1 cellular context compared by ENCODE assay signal in the genomic region with DNA sequence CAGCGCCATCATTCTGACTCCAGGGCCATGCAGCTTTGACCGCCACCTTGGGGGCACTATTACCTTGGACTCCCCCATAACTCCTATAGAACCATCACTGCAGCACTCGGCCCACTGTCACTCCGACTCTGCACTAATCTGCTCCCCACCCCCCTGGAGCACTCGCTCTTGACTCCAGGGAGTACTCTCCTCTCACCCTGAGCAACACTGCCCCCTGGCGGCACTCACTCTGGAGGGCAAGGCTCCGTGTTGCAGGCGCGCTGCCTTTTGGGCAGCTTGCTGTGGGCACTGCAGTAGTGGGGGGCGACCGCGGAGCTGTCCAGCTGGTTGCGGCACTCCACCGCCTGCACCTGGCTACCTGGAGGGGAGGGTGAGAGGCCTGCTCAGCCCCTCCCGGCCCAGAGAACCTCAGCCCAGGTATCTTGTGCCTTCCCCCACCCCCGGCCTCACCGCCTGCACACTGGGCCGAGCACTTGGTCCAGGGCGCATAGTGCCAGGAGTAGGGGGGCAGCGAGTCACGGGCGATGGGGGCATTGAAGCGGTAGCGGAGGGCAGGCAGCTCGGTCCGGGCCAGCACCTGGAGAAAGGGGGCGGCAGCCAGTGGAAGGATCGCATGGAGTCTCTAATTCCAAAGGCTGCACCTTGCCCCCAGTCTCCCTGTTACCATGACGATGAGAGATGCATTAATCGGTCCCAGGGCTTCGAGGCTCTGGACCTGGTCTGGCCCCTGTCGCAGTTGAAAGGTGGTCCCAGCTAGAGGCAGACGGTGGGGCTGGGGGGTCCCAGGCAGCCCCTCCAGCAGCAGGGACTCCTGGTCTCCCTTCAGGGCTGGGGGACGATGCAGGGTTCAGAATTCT.
TF ChIP-seq lines count a peak whose summit lies in the region.

No MANE protein-coding gene starts in this region.

TF ChIP-seq in HepG2, 621 proteins besides CTCF, POLR2A, EP300 and RAD21:
- no peak for TF ChIP-seq SALL1 (CRISPR knock-in tag; IDR thresholded peaks at IDR 0.05)
- TF ChIP-seq, protein P1, sequence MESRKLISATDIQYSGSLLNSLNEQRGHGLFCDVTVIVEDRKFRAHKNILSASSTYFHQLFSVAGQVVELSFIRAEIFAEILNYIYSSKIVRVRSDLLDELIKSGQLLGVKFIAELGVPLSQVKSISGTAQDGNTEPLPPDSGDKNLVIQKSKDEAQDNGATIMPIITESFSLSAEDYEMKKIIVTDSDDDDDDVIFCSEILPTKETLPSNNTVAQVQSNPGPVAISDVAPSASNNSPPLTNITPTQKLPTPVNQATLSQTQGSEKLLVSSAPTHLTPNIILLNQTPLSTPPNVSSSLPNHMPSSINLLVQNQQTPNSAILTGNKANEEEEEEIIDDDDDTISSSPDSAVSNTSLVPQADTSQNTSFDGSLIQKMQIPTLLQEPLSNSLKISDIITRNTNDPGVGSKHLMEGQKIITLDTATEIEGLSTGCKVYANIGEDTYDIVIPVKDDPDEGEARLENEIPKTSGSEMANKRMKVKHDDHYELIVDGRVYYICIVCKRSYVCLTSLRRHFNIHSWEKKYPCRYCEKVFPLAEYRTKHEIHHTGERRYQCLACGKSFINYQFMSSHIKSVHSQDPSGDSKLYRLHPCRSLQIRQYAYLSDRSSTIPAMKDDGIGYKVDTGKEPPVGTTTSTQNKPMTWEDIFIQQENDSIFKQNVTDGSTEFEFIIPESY (CRISPR knock-in tag; IDR thresholded peaks at IDR 0.05): peak; percentile 92
- no peak for TF ChIP-seq ZFP62 (CRISPR knock-in tag; IDR thresholded peaks at IDR 0.05)
- no peak for TF ChIP-seq ZNF333 (CRISPR knock-in tag; IDR thresholded peaks at IDR 0.05; ENCODE audit: borderline replicate concordance)
- TF ChIP-seq POLR2AphosphoS5 (IDR thresholded peaks at IDR 0.05; ENCODE audit: low read depth, low read length): no peak
- TF ChIP-seq FOXK2 (IDR thresholded peaks at IDR 0.05): no peak
- TF ChIP-seq NBN (conservative IDR thresholded peaks at IDR 0.05): no peak
- TF ChIP-seq ELK4 (CRISPR knock-in tag; IDR thresholded peaks at IDR 0.05; ENCODE audit: borderline replicate concordance): no peak
- no peak for TF ChIP-seq TBX3 (IDR thresholded peaks at IDR 0.05; ENCODE audit: borderline replicate concordance)
- TF ChIP-seq RFXAP (CRISPR knock-in tag; IDR thresholded peaks at IDR 0.05; ENCODE audit: borderline replicate concordance): no peak
- peak; percentile 100 for TF ChIP-seq ZNF263 (CRISPR knock-in tag; IDR thresholded peaks at IDR 0.05)
- TF ChIP-seq POGZ (CRISPR knock-in tag; IDR thresholded peaks at IDR 0.05): no peak
- TF ChIP-seq STAG1 (CRISPR knock-in tag; IDR thresholded peaks at IDR 0.05): peak; percentile 54
- TF ChIP-seq ZFP37 (CRISPR knock-in tag; IDR thresholded peaks at IDR 0.05; ENCODE audit: borderline replicate concordance): no peak
- TF ChIP-seq PAWR (CRISPR knock-in tag; IDR thresholded peaks at IDR 0.05; ENCODE audit: borderline replicate concordance): no peak
- no peak for TF ChIP-seq ZBTB44 (CRISPR knock-in tag; IDR thresholded peaks at IDR 0.05)
- TF ChIP-seq, protein P2, sequence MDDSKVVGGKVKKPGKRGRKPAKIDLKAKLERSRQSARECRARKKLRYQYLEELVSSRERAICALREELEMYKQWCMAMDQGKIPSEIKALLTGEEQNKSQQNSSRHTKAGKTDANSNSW (CRISPR knock-in tag; IDR thresholded peaks at IDR 0.05; ENCODE audit: borderline replicate concordance): no peak
- no peak for TF ChIP-seq ZNF572 (CRISPR knock-in tag; IDR thresholded peaks at IDR 0.05)
- TF ChIP-seq TAF1 (CRISPR knock-in tag; IDR thresholded peaks at IDR 0.05): no peak
- TF ChIP-seq, protein P3, sequence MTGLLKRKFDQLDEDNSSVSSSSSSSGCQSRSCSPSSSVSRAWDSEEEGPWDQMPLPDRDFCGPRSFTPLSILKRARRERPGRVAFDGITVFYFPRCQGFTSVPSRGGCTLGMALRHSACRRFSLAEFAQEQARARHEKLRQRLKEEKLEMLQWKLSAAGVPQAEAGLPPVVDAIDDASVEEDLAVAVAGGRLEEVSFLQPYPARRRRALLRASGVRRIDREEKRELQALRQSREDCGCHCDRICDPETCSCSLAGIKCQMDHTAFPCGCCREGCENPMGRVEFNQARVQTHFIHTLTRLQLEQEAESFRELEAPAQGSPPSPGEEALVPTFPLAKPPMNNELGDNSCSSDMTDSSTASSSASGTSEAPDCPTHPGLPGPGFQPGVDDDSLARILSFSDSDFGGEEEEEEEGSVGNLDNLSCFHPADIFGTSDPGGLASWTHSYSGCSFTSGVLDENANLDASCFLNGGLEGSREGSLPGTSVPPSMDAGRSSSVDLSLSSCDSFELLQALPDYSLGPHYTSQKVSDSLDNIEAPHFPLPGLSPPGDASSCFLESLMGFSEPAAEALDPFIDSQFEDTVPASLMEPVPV (CRISPR knock-in tag; IDR thresholded peaks at IDR 0.05): no peak
- no peak for TF ChIP-seq SP2 (CRISPR knock-in tag; IDR thresholded peaks at IDR 0.05)
- TF ChIP-seq TIGD3 (CRISPR knock-in tag; IDR thresholded peaks at IDR 0.05; ENCODE audit: borderline replicate concordance): no peak
- TF ChIP-seq, protein P4, sequence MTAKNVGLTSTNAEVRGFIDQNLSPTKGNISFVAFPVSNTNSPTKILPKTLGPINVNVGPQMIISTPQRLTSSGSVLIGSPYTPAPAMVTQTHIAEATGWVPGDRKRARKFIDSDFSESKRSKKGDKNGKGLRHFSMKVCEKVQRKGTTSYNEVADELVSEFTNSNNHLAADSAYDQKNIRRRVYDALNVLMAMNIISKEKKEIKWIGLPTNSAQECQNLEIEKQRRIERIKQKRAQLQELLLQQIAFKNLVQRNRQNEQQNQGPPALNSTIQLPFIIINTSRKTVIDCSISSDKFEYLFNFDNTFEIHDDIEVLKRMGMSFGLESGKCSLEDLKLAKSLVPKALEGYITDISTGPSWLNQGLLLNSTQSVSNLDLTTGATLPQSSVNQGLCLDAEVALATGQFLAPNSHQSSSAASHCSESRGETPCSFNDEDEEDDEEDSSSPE (CRISPR knock-in tag; IDR thresholded peaks at IDR 0.05): no peak
- 0 out of 2 replicates have a peak, but pooled peaks have one; percentile 15 for TF ChIP-seq ZMYM3 (CRISPR knock-in tag; IDR thresholded peaks at IDR 0.05)
- TF ChIP-seq ZZZ3 (CRISPR knock-in tag; IDR thresholded peaks at IDR 0.05; ENCODE audit: borderline replicate concordance): no peak
- peak; percentile 30; the same call in 1 of the 2 replicates for TF ChIP-seq ZBTB38 (CRISPR knock-in tag; IDR thresholded peaks at IDR 0.05)
- TF ChIP-seq ZNF687 (CRISPR knock-in tag; IDR thresholded peaks at IDR 0.05): peak; percentile 16; the same call in 1 of the 2 replicates
- no peak for TF ChIP-seq SUZ12 (IDR thresholded peaks at IDR 0.05; ENCODE audit: low read depth, low read length)
- no peak for TF ChIP-seq IKZF1 (IDR thresholded peaks at IDR 0.05)
- no peak for TF ChIP-seq ZNF678 (CRISPR knock-in tag; IDR thresholded peaks at IDR 0.05)
- no peak for TF ChIP-seq ZBTB39 (CRISPR knock-in tag; IDR thresholded peaks at IDR 0.05)
- TF ChIP-seq, protein P5, sequence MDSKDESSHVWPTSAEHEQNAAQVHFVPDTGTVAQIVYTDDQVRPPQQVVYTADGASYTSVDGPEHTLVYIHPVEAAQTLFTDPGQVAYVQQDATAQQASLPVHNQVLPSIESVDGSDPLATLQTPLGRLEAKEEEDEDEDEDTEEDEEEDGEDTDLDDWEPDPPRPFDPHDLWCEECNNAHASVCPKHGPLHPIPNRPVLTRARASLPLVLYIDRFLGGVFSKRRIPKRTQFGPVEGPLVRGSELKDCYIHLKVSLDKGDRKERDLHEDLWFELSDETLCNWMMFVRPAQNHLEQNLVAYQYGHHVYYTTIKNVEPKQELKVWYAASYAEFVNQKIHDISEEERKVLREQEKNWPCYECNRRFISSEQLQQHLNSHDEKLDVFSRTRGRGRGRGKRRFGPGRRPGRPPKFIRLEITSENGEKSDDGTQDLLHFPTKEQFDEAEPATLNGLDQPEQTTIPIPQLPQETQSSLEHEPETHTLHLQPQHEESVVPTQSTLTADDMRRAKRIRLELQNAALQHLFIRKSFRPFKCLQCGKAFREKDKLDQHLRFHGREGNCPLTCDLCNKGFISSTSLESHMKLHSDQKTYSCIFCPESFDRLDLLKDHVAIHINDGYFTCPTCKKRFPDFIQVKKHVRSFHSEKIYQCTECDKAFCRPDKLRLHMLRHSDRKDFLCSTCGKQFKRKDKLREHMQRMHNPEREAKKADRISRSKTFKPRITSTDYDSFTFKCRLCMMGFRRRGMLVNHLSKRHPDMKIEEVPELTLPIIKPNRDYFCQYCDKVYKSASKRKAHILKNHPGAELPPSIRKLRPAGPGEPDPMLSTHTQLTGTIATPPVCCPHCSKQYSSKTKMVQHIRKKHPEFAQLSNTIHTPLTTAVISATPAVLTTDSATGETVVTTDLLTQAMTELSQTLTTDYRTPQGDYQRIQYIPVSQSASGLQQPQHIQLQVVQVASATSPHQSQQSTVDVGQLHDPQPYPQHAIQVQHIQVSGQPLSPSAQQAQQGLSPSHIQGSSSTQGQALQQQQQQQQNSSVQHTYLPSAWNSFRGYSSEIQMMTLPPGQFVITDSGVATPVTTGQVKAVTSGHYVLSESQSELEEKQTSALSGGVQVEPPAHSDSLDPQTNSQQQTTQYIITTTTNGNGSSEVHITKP (CRISPR knock-in tag; IDR thresholded peaks at IDR 0.05; ENCODE audit: low read depth): no peak
- no peak for TF ChIP-seq ZIK1 (CRISPR knock-in tag; IDR thresholded peaks at IDR 0.05; ENCODE audit: borderline replicate concordance, low read depth)
- TF ChIP-seq ZFX (CRISPR knock-in tag; IDR thresholded peaks at IDR 0.05; ENCODE audit: low read depth): no peak
